Comparison of ENCODE assay signal across 8 cellular contexts in genomic region chr20:17843246-17844132, GRCh38.
DNase-seq lines count a peak whose midpoint lies in the region; ATAC-seq and TF ChIP-seq lines count a peak whose summit lies in the region.

No MANE protein-coding gene starts in this region.

- no peaks in the 10 kb centered on the region for H3K9me3 Mint-ChIP-seq in CD4-positive, alpha-beta T cell

- peak in 2 of 10 experiments; percentile 4 to 30 for DNase-seq in CD4-positive, alpha-beta T cell
- DNase-seq in amniotic epithelial cell (ENCODE audit: low read depth) (peak; percentile 83), left kidney (ENCODE audit: low read depth, low spot score) (peak; percentile 39), uterus (peak; percentile 45 to 64), 8988T (no peak), middle frontal gyrus (ENCODE audit: extremely low spot score, low spot score) (no peak)

- no peaks in the 10 kb centered on the region for H3K36me3 Mint-ChIP-seq in CD4-positive, alpha-beta T cell (ENCODE audit: low read depth)

- TF ChIP-seq POLR2A in uterus (IDR thresholded peaks at IDR 0.05) = no peak

- no peaks in the 10 kb centered on the region for H3K27me3 ChIP-seq in CD4-positive, alpha-beta T cell (ENCODE audit: control insufficient read depth, insufficient read depth, low read length)
- H3K27me3 ChIP-seq in uterus = no peaks in the 10 kb centered on the region

- no peaks in the 10 kb centered on the region for H3K36me3 ChIP-seq in uterus

- H3K27me3 Mint-ChIP-seq in CD4-positive, alpha-beta T cell = no peaks in the 10 kb centered on the region

- CTCF ChIA-PET in CD4-positive, alpha-beta T cell (lab: Charles Lee) = no interaction called here

- peaks cover 34% of the 10 kb centered on the region for H3K4me1 Mint-ChIP-seq in CD4-positive, alpha-beta T cell (ENCODE audit: low read depth)

- POLR2A ChIA-PET in CD4-positive, alpha-beta T cell (lab: Charles Lee) = interaction anchor here (1.2 kb wide), 1 partner anchor 13 kb away, joined by 3 read pairs; no protein-coding TSS in a partner anchor

- no peak overlapping the region for H3K4me3 Mint-ChIP-seq in CD4-positive, alpha-beta T cell

- no peak for TF ChIP-seq CTCF in CD4-positive, alpha-beta T cell (IDR thresholded peaks at IDR 0.05)
- no peak for TF ChIP-seq CTCF in uterus (IDR thresholded peaks at IDR 0.05)

- H3K27ac ChIP-seq in CD4-positive, alpha-beta T cell (ENCODE audit: low read depth, low read length) = no peak overlapping the region
- H3K27ac ChIP-seq in uterus = peak overlapping the region; percentile 71 to 79

- no peaks in the 10 kb centered on the region for H3K9me3 ChIP-seq in CD4-positive, alpha-beta T cell (ENCODE audit: control insufficient read depth, low read length)
- no peaks in the 10 kb centered on the region for H3K9me3 ChIP-seq in uterus

- no peak overlapping the region for H3K4me3 ChIP-seq in uterus

- H3K27ac Mint-ChIP-seq in CD4-positive, alpha-beta T cell = peak overlapping the region; percentile 71

- intact Hi-C loops in CD4-positive, alpha-beta T cell (cut with DNase I, micrococcal nuclease) = no loop called here
- intact Hi-C loops in uterus (cut with DNase I; ENCODE audit: low total_unique reads) = no loop called here

- H3K4me1 ChIP-seq in uterus = peaks cover 4% of the 10 kb centered on the region in 2 donors

- peak; percentile 90 for ATAC-seq in CD4-positive, alpha-beta T cell (ENCODE audit: poor library complexity)
- peak; percentile 65 for ATAC-seq in HG02981 (IDR thresholded peaks at IDR 0.05; ENCODE audit: unreplicated experiment)
- no peak for ATAC-seq in GM21576 (IDR thresholded peaks at IDR 0.05; ENCODE audit: unreplicated experiment)

Comparison
In these comparisons a context has a peak if more than half of its experiments do, and no peak if none do; other contexts are left out.
1. DNase-seq: peak in amniotic epithelial cell (single experiment), left kidney (single experiment) and uterus (2 of 2); none in 8988T (single experiment) and middle frontal gyrus (single experiment).